Comparison of ENCODE assay signal across 1 cellular context in the genomic region with DNA sequence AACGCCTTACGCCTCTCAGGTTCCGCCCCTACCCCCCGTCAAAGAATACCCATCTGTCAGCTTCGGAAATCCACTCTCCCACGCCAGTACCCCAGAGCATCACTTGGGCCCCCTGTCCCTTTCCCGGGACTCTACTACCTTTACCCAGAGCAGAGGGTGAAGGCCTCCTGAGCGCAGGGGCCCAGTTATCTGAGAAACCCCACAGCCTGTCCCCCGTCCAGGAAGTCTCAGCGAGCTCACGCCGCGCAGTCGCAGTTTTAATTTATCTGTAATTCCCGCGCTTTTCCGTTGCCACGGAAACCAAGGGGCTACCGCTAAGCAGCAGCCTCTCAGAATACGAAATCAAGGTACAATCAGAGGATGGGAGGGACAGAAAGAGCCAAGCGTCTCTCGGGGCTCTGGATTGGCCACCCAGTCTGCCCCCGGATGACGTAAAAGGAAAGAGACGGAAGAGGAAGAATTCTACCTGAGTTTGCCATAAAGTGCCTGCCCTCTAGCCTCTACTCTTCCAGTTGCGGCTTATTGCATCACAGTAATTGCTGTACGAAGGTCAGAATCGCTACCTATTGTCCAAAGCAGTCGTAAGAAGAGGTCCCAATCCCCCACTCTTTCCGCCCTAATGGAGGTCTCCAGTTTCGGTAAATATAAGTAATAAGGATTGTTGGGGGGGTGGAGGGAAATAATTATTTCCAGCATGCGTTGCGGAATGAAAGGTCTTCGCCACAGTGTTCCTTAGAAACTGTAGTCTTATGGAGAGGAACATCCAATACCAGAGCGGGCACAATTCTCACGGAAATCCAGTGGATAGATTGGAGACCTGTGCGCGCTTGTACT.
TF ChIP-seq lines count a peak whose summit lies in the region.

A gene (minus strand): TSS at position 232 of the 834 bp plus-strand sequence. CDS start 1,268 bp downstream, outside the sequence.

TF ChIP-seq in HepG2, 621 proteins besides CTCF, POLR2A, EP300 and RAD21 (continued from another document and continues in another):
- TF ChIP-seq ZNF768 (CRISPR knock-in tag; IDR thresholded peaks at IDR 0.05) (no peak; the same call in 1 of the 2 replicates), PHF5A (CRISPR knock-in tag; IDR thresholded peaks at IDR 0.05; ENCODE audit: low read depth, unreplicated experiment) (peak; percentile 56), FOXP1 (IDR thresholded peaks at IDR 0.05) (peak; percentile 28; the same call in 1 of the 2 replicates), FOXP1 (CRISPR knock-in tag; IDR thresholded peaks at IDR 0.05) (peak; percentile 41; the same call in 1 of the 2 replicates), ZNF879 (CRISPR knock-in tag; IDR thresholded peaks at IDR 0.05) (no peak), GLI4 (CRISPR knock-in tag; IDR thresholded peaks at IDR 0.05; ENCODE audit: borderline replicate concordance) (no peak), MAFF (IDR thresholded peaks at IDR 0.05; ENCODE audit: low read depth, low read length) (peak; percentile 53; the same call in 1 of the 2 replicates), ZFP90 (CRISPR knock-in tag; IDR thresholded peaks at IDR 0.05; ENCODE audit: borderline replicate concordance) (peak; percentile 58; the same call in 1 of the 2 replicates), RFXAP (CRISPR knock-in tag; IDR thresholded peaks at IDR 0.05; ENCODE audit: borderline replicate concordance) (peak; percentile 93), NFATC3 (CRISPR knock-in tag; IDR thresholded peaks at IDR 0.05) (no peak), ASH2L (IDR thresholded peaks at IDR 0.05; ENCODE audit: insufficient read length, low read depth, low read length) (peak; percentile 76), ZNF160 (CRISPR knock-in tag; IDR thresholded peaks at IDR 0.05) (no peak), CBX2 (IDR thresholded peaks at IDR 0.05; ENCODE audit: low read depth, low read length) (no peak), CBX2 (CRISPR knock-in tag; IDR thresholded peaks at IDR 0.05; ENCODE audit: low read depth) (no peak), HOXA9 (CRISPR knock-in tag; IDR thresholded peaks at IDR 0.05; ENCODE audit: borderline replicate concordance) (peak; percentile 43; the same call in 1 of the 2 replicates), ATRX (CRISPR knock-in tag; IDR thresholded peaks at IDR 0.05; ENCODE audit: borderline replicate concordance) (no peak), STAT5B (CRISPR knock-in tag; IDR thresholded peaks at IDR 0.05) (no peak), ZMAT3 (CRISPR knock-in tag; conservative IDR thresholded peaks at IDR 0.05) (no peak), ELF4 (CRISPR knock-in tag; IDR thresholded peaks at IDR 0.05; ENCODE audit: borderline replicate concordance) (peak; percentile 94), SP5 (CRISPR knock-in tag; IDR thresholded peaks at IDR 0.05; ENCODE audit: borderline replicate concordance, low read depth) (peak; percentile 48; the same call in 1 of the 2 replicates), RFX3 (CRISPR knock-in tag; IDR thresholded peaks at IDR 0.05) (peak; percentile 99), ZNF468 (CRISPR knock-in tag; IDR thresholded peaks at IDR 0.05) (no peak), CENPX (CRISPR knock-in tag; IDR thresholded peaks at IDR 0.05) (no peak), PLRG1 (conservative IDR thresholded peaks at IDR 0.05) (no peak), CBFB (CRISPR knock-in tag; IDR thresholded peaks at IDR 0.05) (peak; percentile 84), SP2 (CRISPR knock-in tag; IDR thresholded peaks at IDR 0.05) (peak; percentile 87), ZNF670 (CRISPR knock-in tag; IDR thresholded peaks at IDR 0.05; ENCODE audit: borderline replicate concordance) (no peak)
- TF ChIP-seq, protein P1, sequence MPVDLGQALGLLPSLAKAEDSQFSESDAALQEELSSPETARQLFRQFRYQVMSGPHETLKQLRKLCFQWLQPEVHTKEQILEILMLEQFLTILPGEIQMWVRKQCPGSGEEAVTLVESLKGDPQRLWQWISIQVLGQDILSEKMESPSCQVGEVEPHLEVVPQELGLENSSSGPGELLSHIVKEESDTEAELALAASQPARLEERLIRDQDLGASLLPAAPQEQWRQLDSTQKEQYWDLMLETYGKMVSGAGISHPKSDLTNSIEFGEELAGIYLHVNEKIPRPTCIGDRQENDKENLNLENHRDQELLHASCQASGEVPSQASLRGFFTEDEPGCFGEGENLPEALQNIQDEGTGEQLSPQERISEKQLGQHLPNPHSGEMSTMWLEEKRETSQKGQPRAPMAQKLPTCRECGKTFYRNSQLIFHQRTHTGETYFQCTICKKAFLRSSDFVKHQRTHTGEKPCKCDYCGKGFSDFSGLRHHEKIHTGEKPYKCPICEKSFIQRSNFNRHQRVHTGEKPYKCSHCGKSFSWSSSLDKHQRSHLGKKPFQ (CRISPR knock-in tag; IDR thresholded peaks at IDR 0.05; ENCODE audit: insufficient replicate concordance), result no peak
- TF ChIP-seq, protein P2, sequence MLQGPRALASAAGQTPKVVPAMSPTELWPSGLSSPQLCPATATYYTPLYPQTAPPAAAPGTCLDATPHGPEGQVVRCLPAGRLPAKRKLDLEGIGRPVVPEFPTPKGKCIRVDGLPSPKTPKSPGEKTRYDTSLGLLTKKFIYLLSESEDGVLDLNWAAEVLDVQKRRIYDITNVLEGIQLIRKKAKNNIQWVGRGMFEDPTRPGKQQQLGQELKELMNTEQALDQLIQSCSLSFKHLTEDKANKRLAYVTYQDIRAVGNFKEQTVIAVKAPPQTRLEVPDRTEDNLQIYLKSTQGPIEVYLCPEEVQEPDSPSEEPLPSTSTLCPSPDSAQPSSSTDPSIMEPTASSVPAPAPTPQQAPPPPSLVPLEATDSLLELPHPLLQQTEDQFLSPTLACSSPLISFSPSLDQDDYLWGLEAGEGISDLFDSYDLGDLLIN (CRISPR knock-in tag; IDR thresholded peaks at IDR 0.05; ENCODE audit: borderline replicate concordance), result 0 out of 2 replicates have a peak, but pooled peaks have one; percentile 86
- TF ChIP-seq, protein P3, sequence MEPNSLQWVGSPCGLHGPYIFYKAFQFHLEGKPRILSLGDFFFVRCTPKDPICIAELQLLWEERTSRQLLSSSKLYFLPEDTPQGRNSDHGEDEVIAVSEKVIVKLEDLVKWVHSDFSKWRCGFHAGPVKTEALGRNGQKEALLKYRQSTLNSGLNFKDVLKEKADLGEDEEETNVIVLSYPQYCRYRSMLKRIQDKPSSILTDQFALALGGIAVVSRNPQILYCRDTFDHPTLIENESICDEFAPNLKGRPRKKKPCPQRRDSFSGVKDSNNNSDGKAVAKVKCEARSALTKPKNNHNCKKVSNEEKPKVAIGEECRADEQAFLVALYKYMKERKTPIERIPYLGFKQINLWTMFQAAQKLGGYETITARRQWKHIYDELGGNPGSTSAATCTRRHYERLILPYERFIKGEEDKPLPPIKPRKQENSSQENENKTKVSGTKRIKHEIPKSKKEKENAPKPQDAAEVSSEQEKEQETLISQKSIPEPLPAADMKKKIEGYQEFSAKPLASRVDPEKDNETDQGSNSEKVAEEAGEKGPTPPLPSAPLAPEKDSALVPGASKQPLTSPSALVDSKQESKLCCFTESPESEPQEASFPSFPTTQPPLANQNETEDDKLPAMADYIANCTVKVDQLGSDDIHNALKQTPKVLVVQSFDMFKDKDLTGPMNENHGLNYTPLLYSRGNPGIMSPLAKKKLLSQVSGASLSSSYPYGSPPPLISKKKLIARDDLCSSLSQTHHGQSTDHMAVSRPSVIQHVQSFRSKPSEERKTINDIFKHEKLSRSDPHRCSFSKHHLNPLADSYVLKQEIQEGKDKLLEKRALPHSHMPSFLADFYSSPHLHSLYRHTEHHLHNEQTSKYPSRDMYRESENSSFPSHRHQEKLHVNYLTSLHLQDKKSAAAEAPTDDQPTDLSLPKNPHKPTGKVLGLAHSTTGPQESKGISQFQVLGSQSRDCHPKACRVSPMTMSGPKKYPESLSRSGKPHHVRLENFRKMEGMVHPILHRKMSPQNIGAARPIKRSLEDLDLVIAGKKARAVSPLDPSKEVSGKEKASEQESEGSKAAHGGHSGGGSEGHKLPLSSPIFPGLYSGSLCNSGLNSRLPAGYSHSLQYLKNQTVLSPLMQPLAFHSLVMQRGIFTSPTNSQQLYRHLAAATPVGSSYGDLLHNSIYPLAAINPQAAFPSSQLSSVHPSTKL (CRISPR knock-in tag; IDR thresholded peaks at IDR 0.05), result peak; percentile 71
- TF ChIP-seq, protein P4, sequence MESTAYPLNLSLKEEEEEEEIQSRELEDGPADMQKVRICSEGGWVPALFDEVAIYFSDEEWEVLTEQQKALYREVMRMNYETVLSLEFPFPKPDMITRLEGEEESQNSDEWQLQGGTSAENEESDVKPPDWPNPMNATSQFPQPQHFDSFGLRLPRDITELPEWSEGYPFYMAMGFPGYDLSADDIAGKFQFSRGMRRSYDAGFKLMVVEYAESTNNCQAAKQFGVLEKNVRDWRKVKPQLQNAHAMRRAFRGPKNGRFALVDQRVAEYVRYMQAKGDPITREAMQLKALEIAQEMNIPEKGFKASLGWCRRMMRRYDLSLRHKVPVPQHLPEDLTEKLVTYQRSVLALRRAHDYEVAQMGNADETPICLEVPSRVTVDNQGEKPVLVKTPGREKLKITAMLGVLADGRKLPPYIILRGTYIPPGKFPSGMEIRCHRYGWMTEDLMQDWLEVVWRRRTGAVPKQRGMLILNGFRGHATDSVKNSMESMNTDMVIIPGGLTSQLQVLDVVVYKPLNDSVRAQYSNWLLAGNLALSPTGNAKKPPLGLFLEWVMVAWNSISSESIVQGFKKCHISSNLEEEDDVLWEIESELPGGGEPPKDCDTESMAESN (CRISPR knock-in tag; conservative IDR thresholded peaks at IDR 0.05), result no peak
- TF ChIP-seq, protein P5, sequence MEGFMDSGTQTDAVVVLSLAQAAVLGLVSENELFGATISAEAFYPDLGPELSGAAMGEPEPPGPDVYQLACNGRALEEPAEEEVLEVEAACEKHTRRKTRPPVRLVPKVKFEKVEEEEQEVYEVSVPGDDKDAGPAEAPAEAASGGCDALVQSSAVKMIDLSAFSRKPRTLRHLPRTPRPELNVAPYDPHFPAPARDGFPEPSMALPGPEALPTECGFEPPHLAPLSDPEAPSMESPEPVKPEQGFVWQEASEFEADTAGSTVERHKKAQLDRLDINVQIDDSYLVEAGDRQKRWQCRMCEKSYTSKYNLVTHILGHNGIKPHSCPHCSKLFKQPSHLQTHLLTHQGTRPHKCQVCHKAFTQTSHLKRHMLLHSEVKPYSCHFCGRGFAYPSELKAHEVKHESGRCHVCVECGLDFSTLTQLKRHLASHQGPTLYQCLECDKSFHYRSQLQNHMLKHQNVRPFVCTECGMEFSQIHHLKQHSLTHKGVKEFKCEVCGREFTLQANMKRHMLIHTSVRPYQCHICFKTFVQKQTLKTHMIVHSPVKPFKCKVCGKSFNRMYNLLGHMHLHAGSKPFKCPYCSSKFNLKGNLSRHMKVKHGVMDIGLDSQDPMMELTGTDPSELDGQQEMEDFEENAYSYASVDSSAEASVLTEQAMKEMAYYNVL (CRISPR knock-in tag; IDR thresholded peaks at IDR 0.05; ENCODE audit: borderline replicate concordance), result peak; percentile 80; the same call in 1 of the 2 replicates
- TF ChIP-seq, protein P6, sequence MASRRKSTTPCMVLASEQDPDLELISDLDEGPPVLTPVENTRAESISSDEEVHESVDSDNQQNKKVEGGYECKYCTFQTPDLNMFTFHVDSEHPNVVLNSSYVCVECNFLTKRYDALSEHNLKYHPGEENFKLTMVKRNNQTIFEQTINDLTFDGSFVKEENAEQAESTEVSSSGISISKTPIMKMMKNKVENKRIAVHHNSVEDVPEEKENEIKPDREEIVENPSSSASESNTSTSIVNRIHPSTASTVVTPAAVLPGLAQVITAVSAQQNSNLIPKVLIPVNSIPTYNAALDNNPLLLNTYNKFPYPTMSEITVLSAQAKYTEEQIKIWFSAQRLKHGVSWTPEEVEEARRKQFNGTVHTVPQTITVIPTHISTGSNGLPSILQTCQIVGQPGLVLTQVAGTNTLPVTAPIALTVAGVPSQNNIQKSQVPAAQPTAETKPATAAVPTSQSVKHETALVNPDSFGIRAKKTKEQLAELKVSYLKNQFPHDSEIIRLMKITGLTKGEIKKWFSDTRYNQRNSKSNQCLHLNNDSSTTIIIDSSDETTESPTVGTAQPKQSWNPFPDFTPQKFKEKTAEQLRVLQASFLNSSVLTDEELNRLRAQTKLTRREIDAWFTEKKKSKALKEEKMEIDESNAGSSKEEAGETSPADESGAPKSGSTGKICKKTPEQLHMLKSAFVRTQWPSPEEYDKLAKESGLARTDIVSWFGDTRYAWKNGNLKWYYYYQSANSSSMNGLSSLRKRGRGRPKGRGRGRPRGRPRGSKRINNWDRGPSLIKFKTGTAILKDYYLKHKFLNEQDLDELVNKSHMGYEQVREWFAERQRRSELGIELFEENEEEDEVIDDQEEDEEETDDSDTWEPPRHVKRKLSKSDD (CRISPR knock-in tag; IDR thresholded peaks at IDR 0.05; ENCODE audit: low read depth), result peak; percentile 95
- TF ChIP-seq, protein P7, sequence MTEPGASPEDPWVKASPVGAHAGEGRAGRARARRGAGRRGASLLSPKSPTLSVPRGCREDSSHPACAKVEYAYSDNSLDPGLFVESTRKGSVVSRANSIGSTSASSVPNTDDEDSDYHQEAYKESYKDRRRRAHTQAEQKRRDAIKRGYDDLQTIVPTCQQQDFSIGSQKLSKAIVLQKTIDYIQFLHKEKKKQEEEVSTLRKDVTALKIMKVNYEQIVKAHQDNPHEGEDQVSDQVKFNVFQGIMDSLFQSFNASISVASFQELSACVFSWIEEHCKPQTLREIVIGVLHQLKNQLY (CRISPR knock-in tag; IDR thresholded peaks at IDR 0.05), result peak; percentile 42; the same call in 1 of the 2 replicates
- TF ChIP-seq, protein P8, sequence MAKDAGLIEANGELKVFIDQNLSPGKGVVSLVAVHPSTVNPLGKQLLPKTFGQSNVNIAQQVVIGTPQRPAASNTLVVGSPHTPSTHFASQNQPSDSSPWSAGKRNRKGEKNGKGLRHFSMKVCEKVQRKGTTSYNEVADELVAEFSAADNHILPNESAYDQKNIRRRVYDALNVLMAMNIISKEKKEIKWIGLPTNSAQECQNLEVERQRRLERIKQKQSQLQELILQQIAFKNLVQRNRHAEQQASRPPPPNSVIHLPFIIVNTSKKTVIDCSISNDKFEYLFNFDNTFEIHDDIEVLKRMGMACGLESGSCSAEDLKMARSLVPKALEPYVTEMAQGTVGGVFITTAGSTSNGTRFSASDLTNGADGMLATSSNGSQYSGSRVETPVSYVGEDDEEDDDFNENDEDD (CRISPR knock-in tag; IDR thresholded peaks at IDR 0.05; ENCODE audit: borderline replicate concordance), result peak; percentile 99
- TF ChIP-seq, protein P9, sequence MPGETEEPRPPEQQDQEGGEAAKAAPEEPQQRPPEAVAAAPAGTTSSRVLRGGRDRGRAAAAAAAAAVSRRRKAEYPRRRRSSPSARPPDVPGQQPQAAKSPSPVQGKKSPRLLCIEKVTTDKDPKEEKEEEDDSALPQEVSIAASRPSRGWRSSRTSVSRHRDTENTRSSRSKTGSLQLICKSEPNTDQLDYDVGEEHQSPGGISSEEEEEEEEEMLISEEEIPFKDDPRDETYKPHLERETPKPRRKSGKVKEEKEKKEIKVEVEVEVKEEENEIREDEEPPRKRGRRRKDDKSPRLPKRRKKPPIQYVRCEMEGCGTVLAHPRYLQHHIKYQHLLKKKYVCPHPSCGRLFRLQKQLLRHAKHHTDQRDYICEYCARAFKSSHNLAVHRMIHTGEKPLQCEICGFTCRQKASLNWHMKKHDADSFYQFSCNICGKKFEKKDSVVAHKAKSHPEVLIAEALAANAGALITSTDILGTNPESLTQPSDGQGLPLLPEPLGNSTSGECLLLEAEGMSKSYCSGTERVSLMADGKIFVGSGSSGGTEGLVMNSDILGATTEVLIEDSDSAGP (CRISPR knock-in tag; IDR thresholded peaks at IDR 0.05; ENCODE audit: borderline replicate concordance), result peak; percentile 74; the same call in 1 of the 2 replicates
